ENCODE assay signal across 13 cellular contexts in genomic region chr18:61154866-61155265, GRCh38.
DNase-seq lines count a peak whose midpoint lies in the region; TF ChIP-seq lines count a peak whose summit lies in the region.
"Had no signal": no experiment of that assay in that cellular context is flagged by ENCODE, and none has a peak within 500 bp of the region (broad histone marks: within the 10 kb centered on the region; RNA-seq: fewer than 3 reads in every experiment).

No MANE protein-coding gene starts in this region.

- H3K9me3 Mint-ChIP-seq in endothelial cell (ENCODE audit: unreplicated experiment) = no peaks in the 10 kb centered on the region
- H3K9me3 Mint-ChIP-seq: CD8-positive, alpha-beta T cell had no signal

- peak overlapping the region; percentile 14 for H3K4me2 ChIP-seq in smooth muscle cell

- no peak overlapping the region for H2AFZ ChIP-seq in smooth muscle cell (ENCODE audit: low read depth)
- H2AFZ ChIP-seq: GM23248 had no signal

- H3K27ac Mint-ChIP-seq in endothelial cell (ENCODE audit: unreplicated experiment) = peak overlapping the region; percentile 78
- H3K27ac Mint-ChIP-seq: CD14-positive monocyte; CD8-positive, alpha-beta T cell had no signal

- WGBS in smooth muscle cell (ENCODE audit: low lambda C conversion rate) = 20% methylated on average over 3 of the region's 3 CpGs
- 48 to 52% methylated on average over 3 of the region's 3 CpGs for WGBS in esophagus squamous epithelium, 2 donors

- DNase-seq in D341Med (ENCODE audit: low spot score) = peak; percentile 49
- DNase-seq in NCI-H82 (lab: John Stamatoyannopoulos, UW) = peak; percentile 83
- no peak for DNase-seq in endothelial cell (ENCODE audit: low spot score)
- DNase-seq in smooth muscle cell (lab: John Stamatoyannopoulos, UW; ENCODE audit: unreplicated experiment) = no peak
- no peak for DNase-seq in pons (ENCODE audit: low spot score)
- DNase-seq in activated CD4-positive, CD25-positive, alpha-beta regulatory T cell (lab: John Stamatoyannopoulos, UW) = no peak
- DNase-seq in esophagus squamous epithelium (lab: John Stamatoyannopoulos, UW) = no peak
- DNase-seq: CD8-positive, alpha-beta T cell; COR-L47; DMS53; GM23248 had no signal

- H3K4me3 Mint-ChIP-seq in endothelial cell (ENCODE audit: unreplicated experiment) = no peak overlapping the region
- H3K4me3 Mint-ChIP-seq: CD14-positive monocyte; CD8-positive, alpha-beta T cell had no signal

- no peaks in the 10 kb centered on the region for H3K79me2 ChIP-seq in smooth muscle cell (ENCODE audit: low read depth)

- H3K27me3 ChIP-seq in smooth muscle cell (ENCODE audit: low read depth) = peaks cover 12% of the 10 kb centered on the region
- no peaks in the 10 kb centered on the region for H3K27me3 ChIP-seq in esophagus squamous epithelium

- no peak for TF ChIP-seq POLR2A in esophagus squamous epithelium (IDR thresholded peaks at IDR 0.05)

- H3K27me3 Mint-ChIP-seq in endothelial cell (ENCODE audit: unreplicated experiment) = peaks cover 2% of the 10 kb centered on the region

- no peaks in the 10 kb centered on the region for H3K9me3 ChIP-seq in smooth muscle cell (replicated peaks; ENCODE audit: low read depth)
- H3K9me3 ChIP-seq in esophagus squamous epithelium = no peaks in the 10 kb centered on the region

- H3F3A ChIP-seq in smooth muscle cell (ENCODE audit: low read depth) = peaks cover 5% of the 10 kb centered on the region

- H3K9ac ChIP-seq in smooth muscle cell (ENCODE audit: low read depth) = no peak overlapping the region
- H3K9ac ChIP-seq: GM23248 had no signal

- peaks cover 23% of the 10 kb centered on the region for H3K4me1 Mint-ChIP-seq in endothelial cell (ENCODE audit: unreplicated experiment)
- H3K4me1 Mint-ChIP-seq: CD14-positive monocyte had no signal

- intact Hi-C loops in esophagus squamous epithelium (cut with DNase I) = no loop called here

- no peaks in the 10 kb centered on the region for H3K36me3 ChIP-seq in smooth muscle cell (ENCODE audit: low read depth)
- no peaks in the 10 kb centered on the region for H3K36me3 ChIP-seq in esophagus squamous epithelium

- H4K20me1 ChIP-seq in smooth muscle cell (ENCODE audit: low read depth) = no peaks in the 10 kb centered on the region

- H3K4me1 ChIP-seq in smooth muscle cell (ENCODE audit: low read depth) (no peaks in the 10 kb centered on the region), esophagus squamous epithelium (no peaks in the 10 kb centered on the region)

- H3K4me3 ChIP-seq in smooth muscle cell = no peak overlapping the region
- no peak overlapping the region for H3K4me3 ChIP-seq in esophagus squamous epithelium
- H3K4me3 ChIP-seq: GM23248 had no signal

- peak overlapping the region; percentile 25 for H3K27ac ChIP-seq in smooth muscle cell (ENCODE audit: low read depth)
- H3K27ac ChIP-seq in esophagus squamous epithelium = no peak overlapping the region
- H3K27ac ChIP-seq: 22Rv1, GM23248 had no signal

- H3K36me3 Mint-ChIP-seq in endothelial cell (ENCODE audit: low read depth, unreplicated experiment) = no peaks in the 10 kb centered on the region
- H3K36me3 Mint-ChIP-seq: CD14-positive monocyte; CD8-positive, alpha-beta T cell had no signal

- TF ChIP-seq CTCF in endothelial cell (IDR thresholded peaks at IDR 0.05; ENCODE audit: unreplicated experiment) (no peak), smooth muscle cell (IDR thresholded peaks at IDR 0.05; ENCODE audit: borderline replicate concordance, insufficient read depth, poor library complexity, severe bottlenecking) (no peak), esophagus squamous epithelium (IDR thresholded peaks at IDR 0.05) (no peak)

Comparison
In these comparisons a context has a peak if more than half of its experiments do, and no peak if none do; other contexts are left out.
1. DNase-seq: peak in D341Med (single experiment) and NCI-H82 (single experiment); none in endothelial cell (single experiment), smooth muscle cell (single experiment), pons (single experiment), activated CD4-positive, CD25-positive, alpha-beta regulatory T cell (0 of 4) and esophagus squamous epithelium (single experiment).